Comparison of ENCODE assay signal across 8 cellular contexts in genomic region chr1:226697151-226697575, GRCh38. TPM values are rescaled to one million over a fixed set of nuclear protein-coding genes. Genes with fewer than 3 reads are reported as not detected.
A peak's percentile ranks its signal among the peaks of the same experiment; 100 is the strongest.
DNase-seq lines count a peak whose midpoint lies in the region; ATAC-seq lines count a peak whose summit lies in the region.

No MANE protein-coding gene starts in this region.

- peak overlapping the region; percentile 3 for H3K27ac ChIP-seq in skeletal muscle tissue (ENCODE audit: low read depth, low read length)

- no peaks in the 10 kb centered on the region for H3K9me3 Mint-ChIP-seq in activated CD4-positive, alpha-beta T cell treated with anti-CD3 and anti-CD28 coated beads, Interleukin-2, amount 10 ng/mL, durations not matched to agents 7 days and 5 days

- no peaks in the 10 kb centered on the region for H3K27me3 ChIP-seq in skeletal muscle tissue (ENCODE audit: control insufficient read depth in 3 of 3, insufficient read depth in 3 of 3, low read length in 3 of 3)

- H3K9me3 ChIP-seq in skeletal muscle tissue (ENCODE audit: control insufficient read depth in 3 of 3, low read length in 3 of 3): no peaks in the 10 kb centered on the region

- peaks cover 58% of the 10 kb centered on the region for H3K36me3 Mint-ChIP-seq in activated CD4-positive, alpha-beta T cell treated with anti-CD3 and anti-CD28 coated beads, Interleukin-2, amount 10 ng/mL, durations not matched to agents 7 days and 5 days (ENCODE audit: low read depth)

- H3K27me3 Mint-ChIP-seq in activated CD4-positive, alpha-beta T cell treated with anti-CD3 and anti-CD28 coated beads, Interleukin-2, amount 10 ng/mL, durations not matched to agents 7 days and 5 days: no peaks in the 10 kb centered on the region

- H3K4me3 Mint-ChIP-seq in activated CD4-positive, alpha-beta T cell treated with anti-CD3 and anti-CD28 coated beads, Interleukin-2, amount 10 ng/mL, durations not matched to agents 7 days and 5 days: no peak overlapping the region

- POLR2A ChIA-PET in activated CD4-positive, alpha-beta T cell treated with anti-CD3 and anti-CD28 coated beads, Interleukin-2, amount 10 ng/mL, durations not matched to agents 7 days and 5 days (lab: Charles Lee): no interaction called here

- no peak overlapping the region for H3K9ac ChIP-seq in skeletal muscle tissue (ENCODE audit: low read depth in 1 of 3, low read length in 3 of 3)

- H3K4me1 Mint-ChIP-seq in activated CD4-positive, alpha-beta T cell treated with anti-CD3 and anti-CD28 coated beads, Interleukin-2, amount 10 ng/mL, durations not matched to agents 7 days and 5 days: peaks cover 80% of the 10 kb centered on the region

- no peak overlapping the region for H3K4me3 ChIP-seq in skeletal muscle tissue (ENCODE audit: low read length in 3 of 3)

- peak; percentile 62 for ATAC-seq in HG03460 (IDR thresholded peaks at IDR 0.05; ENCODE audit: unreplicated experiment)
- ATAC-seq in GM18873 (IDR thresholded peaks at IDR 0.05; ENCODE audit: low FRiP score, unreplicated experiment): no peak

- DNase-seq in activated CD4-positive, alpha-beta T cell treated with anti-CD3 and anti-CD28 coated beads, Interleukin-2, amount 10 ng/mL, durations not matched to agents 7 days and 5 days: no peak
- no peak for DNase-seq in activated CD4-positive, alpha-beta T cell treated with anti-CD3 and anti-CD28 coated beads for 4 hours
- DNase-seq in dermis blood vessel endothelial cell: peak; percentile 70
- no peak for DNase-seq in NCI-H524 treated with DMSO at 0.1 percent for 48 hours (lab: John Stamatoyannopoulos, UW)
- DNase-seq in cerebellar cortex (ENCODE audit: low spot score): no peak

- CTCF ChIA-PET in activated CD4-positive, alpha-beta T cell treated with anti-CD3 and anti-CD28 coated beads, Interleukin-2, amount 10 ng/mL, durations not matched to agents 7 days and 5 days (lab: Charles Lee): interaction anchor here (0.6 to 1.9 kb wide), 5 partner anchors 9 to 103 kb away, joined by 3 to 6 read pairs (median 4); no protein-coding TSS in a partner anchor

- H3K36me3 ChIP-seq in skeletal muscle tissue (ENCODE audit: control insufficient read depth in 3 of 3, insufficient read depth in 3 of 3, low read length in 3 of 3): peaks cover 0 to 2% (median 0%) of the 10 kb centered on the region in 3 donors

- peaks cover 56 to 63% (median 57%) of the 10 kb centered on the region in 3 donors for H3K4me1 ChIP-seq in skeletal muscle tissue (ENCODE audit: control insufficient read depth in 3 of 3, insufficient read depth in 3 of 3, low read length in 3 of 3)

- peak overlapping the region; percentile 26 for H3K27ac Mint-ChIP-seq in activated CD4-positive, alpha-beta T cell treated with anti-CD3 and anti-CD28 coated beads, Interleukin-2, amount 10 ng/mL, durations not matched to agents 7 days and 5 days

RNA-seq across cellular contexts. Expression of gene ITPKB, which starts 41.9 kb away (rescaled TPM):
- 10 to 100 TPM; 61.1 to 64.0 TPM for total RNA-seq in activated CD4-positive, alpha-beta T cell treated with anti-CD3 and anti-CD28 coated beads, Interleukin-2, amount 10 ng/mL, durations not matched to agents 7 days and 5 days
- total RNA-seq in dermis blood vessel endothelial cell (36.9 TPM in 2 replicates), skeletal muscle tissue (18.8 TPM)
